1 cellular context compared by ENCODE assay signal in the genomic region with DNA sequence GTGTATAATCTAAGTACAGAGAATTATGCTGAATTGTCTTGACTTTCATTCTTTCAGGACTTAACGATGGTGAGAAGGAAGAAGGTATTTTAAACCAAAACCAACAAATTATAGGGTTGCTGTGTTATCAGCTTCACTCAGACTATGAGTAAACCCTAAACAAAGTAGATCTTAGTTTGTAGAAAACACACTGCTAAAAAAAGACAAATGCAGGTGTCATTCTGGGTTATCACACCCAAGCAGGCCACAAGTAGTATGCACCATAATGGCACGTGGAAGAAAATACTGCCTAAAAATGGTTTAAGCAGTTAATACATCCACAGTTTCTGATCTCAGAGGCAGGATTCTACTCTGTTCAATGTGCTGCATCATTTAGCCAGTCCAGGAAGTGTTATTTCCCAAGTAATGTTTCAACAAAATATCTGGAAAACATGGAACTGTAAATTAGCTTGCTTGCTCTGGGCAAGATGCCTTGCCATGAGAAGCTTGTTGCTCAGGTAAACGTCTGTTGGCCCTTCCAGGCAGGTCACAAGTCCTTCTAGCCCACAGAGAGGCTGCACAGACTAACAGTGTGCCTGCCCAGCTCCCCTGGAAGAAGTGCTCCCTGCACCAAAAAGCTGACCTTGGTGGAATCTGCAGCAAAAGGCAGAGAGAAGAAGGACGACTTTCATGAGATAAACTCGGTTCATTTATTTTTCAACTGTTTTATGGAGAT.
TF ChIP-seq lines count a peak whose summit lies in the region.

No MANE protein-coding gene starts in this region.

TF ChIP-seq in GM23338, 12 proteins besides CTCF, POLR2A, EP300 and RAD21 (continued from another document):
- TF ChIP-seq, protein P1, sequence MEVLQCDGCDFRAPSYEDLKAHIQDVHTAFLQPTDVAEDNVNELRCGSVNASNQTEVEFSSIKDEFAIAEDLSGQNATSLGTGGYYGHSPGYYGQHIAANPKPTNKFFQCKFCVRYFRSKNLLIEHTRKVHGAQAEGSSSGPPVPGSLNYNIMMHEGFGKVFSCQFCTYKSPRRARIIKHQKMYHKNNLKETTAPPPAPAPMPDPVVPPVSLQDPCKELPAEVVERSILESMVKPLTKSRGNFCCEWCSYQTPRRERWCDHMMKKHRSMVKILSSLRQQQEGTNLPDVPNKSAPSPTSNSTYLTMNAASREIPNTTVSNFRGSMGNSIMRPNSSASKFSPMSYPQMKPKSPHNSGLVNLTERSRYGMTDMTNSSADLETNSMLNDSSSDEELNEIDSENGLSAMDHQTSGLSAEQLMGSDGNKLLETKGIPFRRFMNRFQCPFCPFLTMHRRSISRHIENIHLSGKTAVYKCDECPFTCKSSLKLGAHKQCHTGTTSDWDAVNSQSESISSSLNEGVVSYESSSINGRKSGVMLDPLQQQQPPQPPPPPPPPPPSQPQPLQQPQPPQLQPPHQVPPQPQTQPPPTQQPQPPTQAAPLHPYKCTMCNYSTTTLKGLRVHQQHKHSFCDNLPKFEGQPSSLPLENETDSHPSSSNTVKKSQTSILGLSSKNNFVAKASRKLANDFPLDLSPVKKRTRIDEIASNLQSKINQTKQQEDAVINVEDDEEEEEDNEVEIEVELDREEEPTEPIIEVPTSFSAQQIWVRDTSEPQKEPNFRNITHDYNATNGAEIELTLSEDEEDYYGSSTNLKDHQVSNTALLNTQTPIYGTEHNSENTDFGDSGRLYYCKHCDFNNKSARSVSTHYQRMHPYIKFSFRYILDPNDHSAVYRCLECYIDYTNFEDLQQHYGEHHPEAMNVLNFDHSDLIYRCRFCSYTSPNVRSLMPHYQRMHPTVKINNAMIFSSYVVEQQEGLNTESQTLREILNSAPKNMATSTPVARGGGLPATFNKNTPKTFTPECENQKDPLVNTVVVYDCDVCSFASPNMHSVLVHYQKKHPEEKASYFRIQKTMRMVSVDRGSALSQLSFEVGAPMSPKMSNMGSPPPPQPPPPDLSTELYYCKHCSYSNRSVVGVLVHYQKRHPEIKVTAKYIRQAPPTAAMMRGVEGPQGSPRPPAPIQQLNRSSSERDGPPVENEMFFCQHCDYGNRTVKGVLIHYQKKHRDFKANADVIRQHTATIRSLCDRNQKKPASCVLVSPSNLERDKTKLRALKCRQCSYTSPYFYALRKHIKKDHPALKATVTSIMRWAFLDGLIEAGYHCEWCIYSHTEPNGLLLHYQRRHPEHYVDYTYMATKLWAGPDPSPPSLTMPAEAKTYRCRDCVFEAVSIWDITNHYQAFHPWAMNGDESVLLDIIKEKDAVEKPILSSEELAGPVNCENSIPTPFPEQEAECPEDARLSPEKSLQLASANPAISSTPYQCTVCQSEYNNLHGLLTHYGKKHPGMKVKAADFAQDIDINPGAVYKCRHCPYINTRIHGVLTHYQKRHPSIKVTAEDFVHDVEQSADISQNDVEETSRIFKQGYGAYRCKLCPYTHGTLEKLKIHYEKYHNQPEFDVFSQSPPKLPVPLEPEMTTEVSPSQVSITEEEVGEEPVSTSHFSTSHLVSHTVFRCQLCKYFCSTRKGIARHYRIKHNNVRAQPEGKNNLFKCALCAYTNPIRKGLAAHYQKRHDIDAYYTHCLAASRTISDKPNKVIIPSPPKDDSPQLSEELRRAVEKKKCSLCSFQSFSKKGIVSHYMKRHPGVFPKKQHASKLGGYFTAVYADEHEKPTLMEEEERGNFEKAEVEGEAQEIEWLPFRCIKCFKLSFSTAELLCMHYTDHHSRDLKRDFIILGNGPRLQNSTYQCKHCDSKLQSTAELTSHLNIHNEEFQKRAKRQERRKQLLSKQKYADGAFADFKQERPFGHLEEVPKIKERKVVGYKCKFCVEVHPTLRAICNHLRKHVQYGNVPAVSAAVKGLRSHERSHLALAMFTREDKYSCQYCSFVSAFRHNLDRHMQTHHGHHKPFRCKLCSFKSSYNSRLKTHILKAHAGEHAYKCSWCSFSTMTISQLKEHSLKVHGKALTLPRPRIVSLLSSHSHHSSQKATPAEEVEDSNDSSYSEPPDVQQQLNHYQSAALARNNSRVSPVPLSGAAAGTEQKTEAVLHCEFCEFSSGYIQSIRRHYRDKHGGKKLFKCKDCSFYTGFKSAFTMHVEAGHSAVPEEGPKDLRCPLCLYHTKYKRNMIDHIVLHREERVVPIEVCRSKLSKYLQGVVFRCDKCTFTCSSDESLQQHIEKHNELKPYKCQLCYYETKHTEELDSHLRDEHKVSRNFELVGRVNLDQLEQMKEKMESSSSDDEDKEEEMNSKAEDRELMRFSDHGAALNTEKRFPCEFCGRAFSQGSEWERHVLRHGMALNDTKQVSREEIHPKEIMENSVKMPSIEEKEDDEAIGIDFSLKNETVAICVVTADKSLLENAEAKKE (CRISPR knock-in tag; IDR thresholded peaks at IDR 0.05) = no peak
- TF ChIP-seq NANOG (IDR thresholded peaks at IDR 0.05; ENCODE audit: borderline replicate concordance) = no peak
- TF ChIP-seq POLR2AphosphoS5 (IDR thresholded peaks at IDR 0.05; ENCODE audit: low read depth) = no peak
- no peak for TF ChIP-seq CREB1 (CRISPR knock-in tag; IDR thresholded peaks at IDR 0.05; ENCODE audit: low read depth)
- no peak for TF ChIP-seq EZH2phosphoT487 (IDR thresholded peaks at IDR 0.05; ENCODE audit: unreplicated experiment)
- TF ChIP-seq ZNF331 (CRISPR knock-in tag; IDR thresholded peaks at IDR 0.05; ENCODE audit: low read depth) = no peak
- no peak for TF ChIP-seq JUNB (IDR thresholded peaks at IDR 0.05; ENCODE audit: unreplicated experiment)
- TF ChIP-seq EZH2 (IDR thresholded peaks at IDR 0.05; ENCODE audit: low read depth, unreplicated experiment) = no peak
- no peak for TF ChIP-seq STAT1 (IDR thresholded peaks at IDR 0.05; ENCODE audit: unreplicated experiment)
